8 cellular contexts compared by ENCODE assay signal in the genomic region with DNA sequence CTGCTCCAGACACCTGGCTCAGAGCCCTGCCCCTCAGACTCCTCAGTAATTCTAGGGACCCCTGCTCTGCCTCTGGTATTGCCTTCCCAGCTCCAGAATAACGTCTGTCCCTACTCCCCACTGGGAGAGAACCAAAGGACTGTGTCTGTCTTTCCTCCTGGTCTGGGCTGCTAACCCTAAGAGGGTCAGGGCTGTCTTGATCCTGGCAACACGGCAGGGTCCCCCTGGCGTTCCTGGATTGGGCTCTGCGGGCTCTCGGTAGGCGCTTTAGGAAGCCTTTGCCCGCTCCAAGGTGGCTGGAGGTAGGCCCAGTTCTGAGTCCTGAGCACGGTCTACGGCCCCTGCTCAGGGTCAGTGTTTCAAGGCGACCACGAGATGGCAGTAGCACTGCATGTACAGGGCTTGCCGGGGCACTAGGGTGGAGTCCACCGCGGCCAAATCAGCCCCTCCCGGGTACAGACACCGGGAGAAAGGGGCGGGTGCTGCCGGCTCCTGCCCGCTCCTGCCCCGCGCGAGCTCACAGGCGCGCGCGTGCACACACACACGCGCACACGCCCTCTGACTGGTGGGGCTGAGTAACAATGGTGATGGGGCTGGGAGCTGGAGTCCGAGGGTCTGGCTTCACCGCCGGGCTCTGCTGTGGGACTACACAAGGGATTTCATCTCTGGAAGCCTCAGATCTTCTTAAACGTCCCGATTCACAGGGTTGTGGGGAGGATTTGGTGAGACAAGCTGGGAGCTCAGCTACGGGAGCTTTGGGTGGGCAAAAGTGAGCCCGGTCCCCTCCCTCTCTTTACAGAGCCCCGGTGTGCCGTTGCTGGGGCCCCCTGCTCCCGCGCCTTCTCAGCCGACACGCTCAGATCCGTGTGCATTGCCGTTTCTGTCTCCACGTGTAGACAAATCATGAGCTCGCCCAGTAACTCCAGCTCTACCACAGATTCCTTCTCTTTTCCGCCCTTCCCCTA. TPM values are rescaled to one million over a fixed set of nuclear protein-coding genes. Genes with fewer than 3 reads are reported as not detected.
DNase-seq lines count a peak whose midpoint lies in the region; ATAC-seq and TF ChIP-seq lines count a peak whose summit lies in the region.

No MANE protein-coding gene starts in this region.

- peaks cover 16 to 32% of the 10 kb centered on the region in 2 donors for H3K4me1 ChIP-seq in thoracic aorta (ENCODE audit: control insufficient read depth in 1 of 2, low read depth in 2 of 2)

- H3K27ac ChIP-seq in thoracic aorta, result peak overlapping the region; percentile 55 to 72

- H3K36me3 Mint-ChIP-seq in activated naive CD8-positive, alpha-beta T cell, result peaks cover 2% of the 10 kb centered on the region
- H3K36me3 Mint-ChIP-seq in osteocyte (ENCODE audit: unreplicated experiment), result peaks cover 2% of the 10 kb centered on the region

- TF ChIP-seq CTCF in osteocyte (IDR thresholded peaks at IDR 0.05) (peak; percentile 97), thoracic aorta (IDR thresholded peaks at IDR 0.05) (peak; percentile 93)

- no peak overlapping the region for H3K27ac Mint-ChIP-seq in activated naive CD8-positive, alpha-beta T cell
- H3K27ac Mint-ChIP-seq in osteocyte (ENCODE audit: unreplicated experiment), result peak overlapping the region; percentile 85

- H3K27me3 Mint-ChIP-seq in activated naive CD8-positive, alpha-beta T cell, result peaks cover 1% of the 10 kb centered on the region
- no peaks in the 10 kb centered on the region for H3K27me3 Mint-ChIP-seq in osteocyte (ENCODE audit: unreplicated experiment)

- H3K9me3 Mint-ChIP-seq in activated naive CD8-positive, alpha-beta T cell (ENCODE audit: low read depth), result no peaks in the 10 kb centered on the region
- H3K9me3 Mint-ChIP-seq in osteocyte (ENCODE audit: unreplicated experiment), result no peaks in the 10 kb centered on the region

- ATAC-seq in HG02588 (IDR thresholded peaks at IDR 0.05; ENCODE audit: unreplicated experiment) (peak; percentile 67), Right ventricle myocardium inferior (peak; percentile 91), thoracic aorta (ENCODE audit: insufficient number of reproducible peaks, low FRiP score, low read depth) (peak; percentile 68)

- no peaks in the 10 kb centered on the region for H3K27me3 ChIP-seq in thoracic aorta (replicated peaks; ENCODE audit: insufficient read depth)

- peaks cover 3% of the 10 kb centered on the region for H3K36me3 ChIP-seq in thoracic aorta

- no peaks in the 10 kb centered on the region for H3K9me3 ChIP-seq in thoracic aorta

- peaks cover 22% of the 10 kb centered on the region for H3K4me1 Mint-ChIP-seq in activated naive CD8-positive, alpha-beta T cell (ENCODE audit: low read depth)
- peaks cover 26% of the 10 kb centered on the region for H3K4me1 Mint-ChIP-seq in osteocyte (ENCODE audit: unreplicated experiment)

- intact Hi-C loops in Right ventricle myocardium inferior (cut with DNase I), result no loop called here

- H3K4me3 Mint-ChIP-seq in activated naive CD8-positive, alpha-beta T cell, result peak overlapping the region; percentile 81
- H3K4me3 Mint-ChIP-seq in osteocyte (ENCODE audit: unreplicated experiment), result peak overlapping the region; percentile 78

- DNase-seq in GM04503 (ENCODE audit: low read depth) (peak; percentile 51), NCI-H1092 (lab: John Stamatoyannopoulos, UW) (peak; percentile 80), SKM-1 (lab: John Stamatoyannopoulos, UW; ENCODE audit: unreplicated experiment) (peak; percentile 53), Right ventricle myocardium inferior (ENCODE audit: missing footprints) (peak; percentile 93), osteocyte (ENCODE audit: extremely low spot score, unreplicated experiment) (peak; percentile 96), thoracic aorta (ENCODE audit: low spot score) (peak; percentile 79)

- peak overlapping the region; percentile 76 for H3K4me3 ChIP-seq in thoracic aorta

RNA-seq across cellular contexts. Expression of a gene that starts 30.1 kb away (rescaled TPM):
- total RNA-seq in Right ventricle myocardium inferior, result 7.4 TPM
- 37.2 and 44.3 TPM in 2 replicates for total RNA-seq in osteocyte
- total RNA-seq in thoracic aorta, result 100 to 1,000 TPM in 1 of 2 donors, 10 to 100 TPM in 1; 28.3 to 332 TPM

RNA-seq across cellular contexts. Expression of a gene that starts 49.1 kb away (rescaled TPM):
- 13.6 TPM for total RNA-seq in Right ventricle myocardium inferior
- total RNA-seq in osteocyte, result 26.4 and 28.5 TPM in 2 replicates
- 10 to 100 TPM; 18.1 to 53.1 TPM for total RNA-seq in thoracic aorta

RNA-seq across cellular contexts. Expression of a gene that starts 51.1 kb away (rescaled TPM):
- 62.5 TPM for total RNA-seq in Right ventricle myocardium inferior
- total RNA-seq in osteocyte, result 55.5 and 57.6 TPM in 2 replicates
- total RNA-seq in thoracic aorta, result 10 to 100 TPM; 64.7 to 78.4 TPM

Comparison
In these comparisons a context has a peak if more than half of its experiments do, and no peak if none do; other contexts are left out.
1. Peak in every context shown above with its lines: DNase-seq, ATAC-seq, H3K4me3 ChIP-seq and H3K27ac ChIP-seq.